Comparison of ENCODE assay signal across 24 cellular contexts in genomic region chr17:30886187-30886586, GRCh38. TPM values are rescaled to one million over a fixed set of nuclear protein-coding genes. Genes with fewer than 3 reads are reported as not detected.
DNase-seq lines count a peak whose midpoint lies in the region; ATAC-seq, FAIRE-seq and TF ChIP-seq lines count a peak whose summit lies in the region.
"Had no signal": no experiment of that assay in that cellular context is flagged by ENCODE, and none has a peak within 500 bp of the region (broad histone marks: within the 10 kb centered on the region; RNA-seq: fewer than 3 reads in every experiment).

No MANE protein-coding gene starts in this region.

- POLR2A ChIA-PET in HEK293 (lab: Yijun Ruan, JAX), result interaction anchor here (1.3 kb wide), 1 partner anchor 10 kb away, joined by 3 read pairs; no protein-coding TSS in a partner anchor

- TF ChIP-seq CTCF in HEK293 (tag by site-specific recombination; IDR thresholded peaks at IDR 0.05), result no peak

- no peaks in the 10 kb centered on the region for H3K9me3 ChIP-seq in HEK293 (ENCODE audit: control insufficient read depth, insufficient read depth, low read depth, low read length)
- H3K9me3 ChIP-seq: BLaER1 treated with 17β-estradiol and CSF1 and Interleukin-3, amounts not matched to agents 10 nM and 100 nM; Caco-2 had no signal

- DNase-seq in frontal cortex (ENCODE audit: low spot score in 2 of 2), result no peak
- DNase-seq in sciatic nerve (ENCODE audit: low spot score), result peak; percentile 18
- DNase-seq in H54 (ENCODE audit: insufficient read length, low spot score), result no peak
- no peak for DNase-seq in MV-4-11 (lab: John Stamatoyannopoulos, UW)
- DNase-seq: 8988T; AML-193; Caco-2; Calu3; CD4-positive, alpha-beta T cell; CD8-positive, alpha-beta T cell; DMS 273 treated with DMSO at 0.1 percent for 48 hours; DMS153; DMS53; DMS79; DND-41; EL; GDM1 had no signal

- H3K27ac ChIP-seq in HEK293 (ENCODE audit: extremely low read depth, low read depth, low read length), result no peak overlapping the region
- H3K27ac ChIP-seq: BLaER1 treated with 17β-estradiol and CSF1 and Interleukin-3, amounts not matched to agents 10 nM and 100 nM; C4-2B had no signal

- no peaks in the 10 kb centered on the region for H3K4me1 ChIP-seq in HEK293 (ENCODE audit: control insufficient read depth, insufficient read depth, low read length)
- H3K4me1 ChIP-seq: BLaER1 treated with 17β-estradiol and CSF1 and Interleukin-3, amounts not matched to agents 10 nM and 100 nM; Caco-2 had no signal

- no peak overlapping the region for H3K4me3 ChIP-seq in HEK293 (ENCODE audit: low read depth, low read length)
- H3K4me3 ChIP-seq: BLaER1 treated with 17β-estradiol and CSF1 and Interleukin-3, amounts not matched to agents 10 nM and 100 nM; GM12878 had no signal

- ATAC-seq in sciatic nerve, result no peak
- no peak for ATAC-seq in activated CD4-positive, CD25-positive, alpha-beta regulatory T cell treated with anti-CD3 and anti-CD28 coated beads, Interleukin-2, amount 50 U/mL, for 24 hours
- ATAC-seq: CD8-positive, alpha-beta T cell; GM12878 had no signal

- peaks cover 54 to 87% of the 10 kb centered on the region in 2 experiments for H3K36me3 ChIP-seq in HEK293 (ENCODE audit: control insufficient read depth in 2 of 2, insufficient read depth in 1 of 2, low read length in 2 of 2)

- no peak for TF ChIP-seq POLR2A in H54 (IDR thresholded peaks at IDR 0.05; ENCODE audit: low read depth, low read length)

- FAIRE-seq in frontal cortex (lab: Jason Lieb, UNC) (peak; percentile 83), H54 (lab: Jason Lieb, UNC) (no peak)
- FAIRE-seq: GM12878, GM12892, GM19239 had no signal

- CTCF ChIA-PET in HEK293 (lab: Yijun Ruan, JAX), result interaction anchor here (0.6 kb wide), 1 partner anchor 14 kb away, joined by 3 read pairs; no protein-coding TSS in a partner anchor

- intact Hi-C loops in sciatic nerve (cut with DNase I), result no loop called here

TF ChIP-seq in HEK293, 187 proteins besides CTCF, POLR2A, EP300 and RAD21 (continues in another document):
- TF ChIP-seq, protein P1, sequence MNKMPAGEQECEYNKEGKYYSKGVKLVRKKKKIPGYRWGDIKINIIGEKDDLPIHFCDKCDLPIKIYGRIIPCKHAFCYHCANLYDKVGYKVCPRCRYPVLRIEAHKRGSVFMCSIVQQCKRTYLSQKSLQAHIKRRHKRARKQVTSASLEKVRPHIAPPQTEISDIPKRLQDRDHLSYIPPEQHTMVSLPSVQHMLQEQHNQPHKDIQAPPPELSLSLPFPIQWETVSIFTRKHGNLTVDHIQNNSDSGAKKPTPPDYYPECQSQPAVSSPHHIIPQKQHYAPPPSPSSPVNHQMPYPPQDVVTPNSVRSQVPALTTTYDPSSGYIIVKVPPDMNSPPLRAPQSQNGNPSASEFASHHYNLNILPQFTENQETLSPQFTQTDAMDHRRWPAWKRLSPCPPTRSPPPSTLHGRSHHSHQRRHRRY (tag by site-specific recombination; IDR thresholded peaks at IDR 0.05), result no peak
- TF ChIP-seq, protein P2, sequence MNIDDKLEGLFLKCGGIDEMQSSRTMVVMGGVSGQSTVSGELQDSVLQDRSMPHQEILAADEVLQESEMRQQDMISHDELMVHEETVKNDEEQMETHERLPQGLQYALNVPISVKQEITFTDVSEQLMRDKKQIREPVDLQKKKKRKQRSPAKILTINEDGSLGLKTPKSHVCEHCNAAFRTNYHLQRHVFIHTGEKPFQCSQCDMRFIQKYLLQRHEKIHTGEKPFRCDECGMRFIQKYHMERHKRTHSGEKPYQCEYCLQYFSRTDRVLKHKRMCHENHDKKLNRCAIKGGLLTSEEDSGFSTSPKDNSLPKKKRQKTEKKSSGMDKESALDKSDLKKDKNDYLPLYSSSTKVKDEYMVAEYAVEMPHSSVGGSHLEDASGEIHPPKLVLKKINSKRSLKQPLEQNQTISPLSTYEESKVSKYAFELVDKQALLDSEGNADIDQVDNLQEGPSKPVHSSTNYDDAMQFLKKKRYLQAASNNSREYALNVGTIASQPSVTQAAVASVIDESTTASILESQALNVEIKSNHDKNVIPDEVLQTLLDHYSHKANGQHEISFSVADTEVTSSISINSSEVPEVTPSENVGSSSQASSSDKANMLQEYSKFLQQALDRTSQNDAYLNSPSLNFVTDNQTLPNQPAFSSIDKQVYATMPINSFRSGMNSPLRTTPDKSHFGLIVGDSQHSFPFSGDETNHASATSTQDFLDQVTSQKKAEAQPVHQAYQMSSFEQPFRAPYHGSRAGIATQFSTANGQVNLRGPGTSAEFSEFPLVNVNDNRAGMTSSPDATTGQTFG (tag by site-specific recombination; IDR thresholded peaks at IDR 0.05; ENCODE audit: borderline replicate concordance), result no peak
- TF ChIP-seq ZNF354C (tag by site-specific recombination; IDR thresholded peaks at IDR 0.05; ENCODE audit: borderline replicate concordance, low read depth), result no peak
- TF ChIP-seq ZNF202 (tag by site-specific recombination; IDR thresholded peaks at IDR 0.05; ENCODE audit: borderline replicate concordance), result no peak; the same call in 1 of the 2 replicates
- no peak for TF ChIP-seq WT1 (tag by site-specific recombination; IDR thresholded peaks at IDR 0.05)
- 0 out of 2 replicates have a peak, but pooled peaks have one; percentile 37 for TF ChIP-seq ZBTB8A (tag by site-specific recombination; IDR thresholded peaks at IDR 0.05)
- TF ChIP-seq ZSCAN23 (tag by site-specific recombination; IDR thresholded peaks at IDR 0.05), result no peak
- peak; percentile 82 for TF ChIP-seq ZNF518A (tag by site-specific recombination; conservative IDR thresholded peaks at IDR 0.05; ENCODE audit: low read depth)
- TF ChIP-seq KLF1 (tag by site-specific recombination; IDR thresholded peaks at IDR 0.05), result no peak
- no peak for TF ChIP-seq ZBTB49 (tag by site-specific recombination; IDR thresholded peaks at IDR 0.05; ENCODE audit: low read depth)
- no peak for TF ChIP-seq ZNF626 (tag by site-specific recombination; IDR thresholded peaks at IDR 0.05)
- peak; percentile 76; the same call in 1 of the 2 replicates for TF ChIP-seq ZNF292 (tag by site-specific recombination; IDR thresholded peaks at IDR 0.05; ENCODE audit: borderline replicate concordance, low read depth)
- TF ChIP-seq ZBTB20 (tag by site-specific recombination; IDR thresholded peaks at IDR 0.05), result no peak
- no peak for TF ChIP-seq ZNF48 (tag by site-specific recombination; IDR thresholded peaks at IDR 0.05)
- 0 out of 2 replicates have a peak, but pooled peaks have one; percentile 17 for TF ChIP-seq ZXDB (tag by site-specific recombination; IDR thresholded peaks at IDR 0.05)
- TF ChIP-seq ZNF341 (tag by site-specific recombination; IDR thresholded peaks at IDR 0.05; ENCODE audit: low read depth), result no peak
- TF ChIP-seq ZNF404 (tag by site-specific recombination; IDR thresholded peaks at IDR 0.05), result 0 out of 2 replicates have a peak, but pooled peaks have one; percentile 30

RNA-seq across cellular contexts. Expression of gene TEFM, which starts 19.9 kb away (rescaled TPM):
- total RNA-seq in frontal cortex, result 13.0 TPM
- total RNA-seq in sciatic nerve, result 16.4 TPM

RNA-seq across cellular contexts. Expression of gene ADAP2, which starts 35.6 kb away (rescaled TPM):
- total RNA-seq in frontal cortex (4.1 TPM), sciatic nerve (26.9 TPM)

RNA-seq across cellular contexts. Expression of gene ATAD5, which starts 54.4 kb away (rescaled TPM):
- total RNA-seq in frontal cortex, result 8.6 TPM
- total RNA-seq in sciatic nerve, result 1.5 TPM
